ENCODE assay signal across 36 cellular contexts in the genomic region with DNA sequence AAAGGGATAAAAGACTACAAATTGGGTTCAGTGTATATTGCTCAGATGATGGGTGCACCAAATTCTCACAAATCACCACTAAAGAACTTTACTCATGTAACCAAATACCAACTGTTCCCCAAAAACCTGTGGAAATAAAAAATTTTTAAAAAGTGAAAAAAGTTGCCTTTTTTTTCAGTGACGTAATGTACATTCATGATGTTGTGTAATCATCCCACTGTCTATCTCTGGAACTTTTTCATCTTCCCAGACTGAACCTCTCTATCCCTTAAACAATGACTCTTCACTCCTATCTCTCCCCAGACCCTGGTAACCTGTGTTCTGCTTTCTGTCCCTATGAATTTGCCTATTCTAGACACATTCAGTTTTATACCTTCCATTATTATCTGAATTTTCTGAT. TPM values are rescaled to one million over a fixed set of nuclear protein-coding genes. Genes with fewer than 3 reads are reported as not detected.
"Had no signal": no experiment of that assay in that cellular context is flagged by ENCODE, and none has a peak within 500 bp of the region (broad histone marks: within the 10 kb centered on the region; RNA-seq: fewer than 3 reads in every experiment).

No MANE protein-coding gene starts in this region.

- H3K27ac ChIP-seq: adrenal gland, body of pancreas, brain microvascular endothelial cell, breast epithelium, VCaP had no signal

- H3K9me3 Mint-ChIP-seq: activated CD4-positive, alpha-beta memory T cell treated with anti-CD3 and anti-CD28 coated beads for 36 hours; activated CD4-positive, alpha-beta T cell treated with anti-CD3 and anti-CD28 coated beads, Interleukin-2, amount 10 ng/mL, durations not matched to agents 7 days and 5 days; activated CD8-positive, alpha-beta T cell treated with anti-CD3 and anti-CD28 coated beads for 36 hours; T-helper 2 cell treated with Interferon-gamma antibody and Interleukin-4, amounts not matched to agents 5 μg/mL and 100 μg/mL, for 36 hours had no signal

- H3K9me3 ChIP-seq: adrenal gland, body of pancreas, breast epithelium had no signal

- H3K4me3 ChIP-seq: adrenal gland, body of pancreas, breast epithelium had no signal

- H3K4me1 Mint-ChIP-seq: activated B cell treated with CpG ODN at 0.5 μM for 24 hours; activated CD4-positive, alpha-beta T cell treated with anti-CD3 and anti-CD28 coated beads, Interleukin-2, amount 10 ng/mL, durations not matched to agents 7 days and 5 days; activated naive CD8-positive, alpha-beta T cell treated with anti-CD3 and anti-CD28 coated beads for 36 hours; activated T-helper 17 cell treated with anti-CD3 and anti-CD28 coated beads, Interleukin-2, amount 50 U/mL, for 72 hours had no signal

- FAIRE-seq: astrocyte, TTC549 had no signal

- H3K4me1 ChIP-seq: adrenal gland, body of pancreas, breast epithelium had no signal

- H3K4me3 Mint-ChIP-seq: activated B cell treated with CpG ODN at 0.5 μM for 24 hours; activated CD4-positive, alpha-beta memory T cell treated with anti-CD3 and anti-CD28 coated beads for 36 hours; activated CD4-positive, alpha-beta T cell treated with anti-CD3 and anti-CD28 coated beads, Interleukin-2, amount 10 ng/mL, durations not matched to agents 7 days and 5 days; activated CD8-positive, alpha-beta T cell treated with anti-CD3 and anti-CD28 coated beads for 36 hours; activated naive CD4-positive, alpha-beta T cell treated with anti-CD3 and anti-CD28 coated beads for 36 hours; activated naive CD8-positive, alpha-beta T cell treated with anti-CD3 and anti-CD28 coated beads for 36 hours; activated T-cell treated with anti-CD3 and anti-CD28 coated beads, Interleukin-2, amount 50 U/mL, for 4 hours; activated T-cell treated with anti-CD3 and anti-CD28 coated beads, Interleukin-2, amount 50 U/mL, for 72 hours; activated T-helper 1 cell treated with anti-CD3 and anti-CD28 coated beads, Interleukin-12 subunit alpha, Interleukin-12 subunit beta, Interleukin-2, Interleukin-4 antibody, amounts not matched to agents 30 ng/mL and 10 ng/mL and 1 ng/mL, durations not matched to agents 14 hours and 24 hours and 36 hours; activated T-helper 17 cell treated with anti-CD3 and anti-CD28 coated beads, Interleukin-2, amount 50 U/mL, for 72 hours; T-helper 1 cell treated with Interleukin-12 subunit alpha and Interleukin-12 subunit beta and Interleukin-4 antibody, amounts not matched to agents 30 μg/mL and 1 μg/mL, for 36 hours; T-helper 2 cell treated with Interferon-gamma antibody and Interleukin-4, amounts not matched to agents 5 μg/mL and 100 μg/mL, for 36 hours had no signal

- ATAC-seq: activated CD8-positive, alpha-beta T cell treated with anti-CD3 and anti-CD28 coated beads for 36 hours; activated naive CD4-positive, alpha-beta T cell treated with anti-CD3 and anti-CD28 coated beads, Interleukin-2, amount 50 U/mL, for 72 hours; activated T-cell treated with anti-CD3 and anti-CD28 coated beads, Interleukin-2, amount 50 U/mL, for 4 hours; activated T-cell treated with anti-CD3 and anti-CD28 coated beads, Interleukin-2, amount 50 U/mL, for 72 hours; activated T-helper 17 cell treated with anti-CD3 and anti-CD28 coated beads, Interleukin-2, amount 50 U/mL, for 72 hours; body of pancreas had no signal

- H3K27ac Mint-ChIP-seq: activated B cell treated with CpG ODN at 0.5 μM for 24 hours; activated CD4-positive, alpha-beta memory T cell treated with anti-CD3 and anti-CD28 coated beads for 36 hours; activated CD4-positive, alpha-beta T cell treated with anti-CD3 and anti-CD28 coated beads, Interleukin-2, amount 10 ng/mL, durations not matched to agents 7 days and 5 days; activated CD8-positive, alpha-beta T cell treated with anti-CD3 and anti-CD28 coated beads for 36 hours; activated naive CD4-positive, alpha-beta T cell treated with anti-CD3 and anti-CD28 coated beads for 36 hours; activated naive CD4-positive, alpha-beta T cell treated with anti-CD3 and anti-CD28 coated beads, Interleukin-2, amount 50 U/mL, for 72 hours; activated naive CD8-positive, alpha-beta T cell treated with anti-CD3 and anti-CD28 coated beads for 36 hours; activated T-cell treated with anti-CD3 and anti-CD28 coated beads, Interleukin-2, amount 50 U/mL, for 72 hours; activated T-helper 1 cell treated with anti-CD3 and anti-CD28 coated beads, Interleukin-12 subunit alpha, Interleukin-12 subunit beta, Interleukin-2, Interleukin-4 antibody, amounts not matched to agents 30 ng/mL and 10 ng/mL and 1 ng/mL, durations not matched to agents 14 hours and 24 hours and 36 hours; activated T-helper 17 cell treated with anti-CD3 and anti-CD28 coated beads, Interleukin-2, amount 50 U/mL, for 72 hours; T-helper 1 cell treated with Interleukin-12 subunit alpha and Interleukin-12 subunit beta and Interleukin-4 antibody, amounts not matched to agents 30 μg/mL and 1 μg/mL, for 36 hours; T-helper 2 cell treated with Interferon-gamma antibody and Interleukin-4, amounts not matched to agents 5 μg/mL and 100 μg/mL, for 36 hours had no signal

- H3K36me3 ChIP-seq: adrenal gland, brain microvascular endothelial cell, breast epithelium had no signal

- DNase-seq: activated B cell treated with CpG ODN at 0.5 μM for 24 hours; activated CD4-positive, alpha-beta memory T cell treated with anti-CD3 and anti-CD28 coated beads for 36 hours; activated CD4-positive, alpha-beta T cell treated with anti-CD3 and anti-CD28 coated beads for 4 hours; activated CD4-positive, alpha-beta T cell treated with anti-CD3 and anti-CD28 coated beads, Interleukin-2, amount 10 ng/mL, durations not matched to agents 7 days and 5 days; activated CD4-positive, CD25-positive, alpha-beta regulatory T cell treated with anti-CD3 and anti-CD28 coated beads, Interleukin-2, amount 50 U/mL, for 72 hours; activated CD8-positive, alpha-beta memory T cell treated with anti-CD3 and anti-CD28 coated beads, Interleukin-2, amount 50 U/mL, for 4 hours; activated CD8-positive, alpha-beta T cell treated with anti-CD3 and anti-CD28 coated beads for 36 hours; activated effector memory CD4-positive, alpha-beta T cell treated with anti-CD3 and anti-CD28 coated beads, Interleukin-2, amount 50 U/mL, for 16 hours; activated gamma-delta T cell treated with Interleukin-2 at 50 U/mL for 16 hours; activated naive CD4-positive, alpha-beta T cell; activated naive CD4-positive, alpha-beta T cell treated with anti-CD3 and anti-CD28 coated beads for 36 hours; activated naive CD4-positive, alpha-beta T cell treated with anti-CD3 and anti-CD28 coated beads, Interleukin-2, amount 50 U/mL, for 16 hours; activated naive CD8-positive, alpha-beta T cell treated with anti-CD3 and anti-CD28 coated beads for 36 hours; activated T-cell treated with anti-CD3 and anti-CD28 coated beads for 4 hours; activated T-cell treated with anti-CD3 and anti-CD28 coated beads, Interleukin-2, amount 50 U/mL, for 1 hour; activated T-cell treated with anti-CD3 and anti-CD28 coated beads, Interleukin-2, amount 50 U/mL, for 4 hours; activated T-cell treated with anti-CD3 and anti-CD28 coated beads, Interleukin-2, amount 50 U/mL, for 72 hours; adrenal gland; amygdala; anterior cingulate cortex; body of pancreas; brain microvascular endothelial cell; central memory CD4-positive, alpha-beta T cell; T-helper 1 cell; T-helper 2 cell; T-helper 9 cell had no signal

- H3K36me3 Mint-ChIP-seq: activated CD4-positive, alpha-beta memory T cell treated with anti-CD3 and anti-CD28 coated beads for 36 hours; activated naive CD8-positive, alpha-beta T cell treated with anti-CD3 and anti-CD28 coated beads for 36 hours had no signal

- H3K27me3 ChIP-seq: adrenal gland, breast epithelium had no signal

RNA-seq across cellular contexts. Expression of a gene that starts 19.0 kb away (rescaled TPM):
- total RNA-seq: activated B cell treated with CpG ODN at 0.5 μM for 24 hours; activated CD4-positive, alpha-beta memory T cell treated with anti-CD3 and anti-CD28 coated beads for 36 hours; activated CD4-positive, alpha-beta T cell treated with anti-CD3 and anti-CD28 coated beads, Interleukin-2, amount 10 ng/mL, durations not matched to agents 7 days and 5 days; activated CD8-positive, alpha-beta memory T cell treated with anti-CD3 and anti-CD28 coated beads for 36 hours; activated CD8-positive, alpha-beta T cell treated with anti-CD3 and anti-CD28 coated beads for 36 hours; activated naive CD4-positive, alpha-beta T cell treated with anti-CD3 and anti-CD28 coated beads for 36 hours; activated naive CD4-positive, alpha-beta T cell treated with anti-CD3 and anti-CD28 coated beads, Interleukin-2, amount 50 U/mL, for 72 hours; activated naive CD8-positive, alpha-beta T cell treated with anti-CD3 and anti-CD28 coated beads for 36 hours; activated T-cell treated with anti-CD3 and anti-CD28 coated beads, Interleukin-2, amount 50 U/mL, for 4 hours; activated T-cell treated with anti-CD3 and anti-CD28 coated beads, Interleukin-2, amount 50 U/mL, for 72 hours; activated T-helper 1 cell treated with anti-CD3 and anti-CD28 coated beads, Interleukin-12 subunit alpha, Interleukin-12 subunit beta, Interleukin-2, Interleukin-4 antibody, amounts not matched to agents 30 ng/mL and 10 ng/mL and 1 ng/mL, durations not matched to agents 14 hours and 24 hours and 36 hours; activated T-helper 17 cell treated with anti-CD3 and anti-CD28 coated beads, Interleukin-2, amount 50 U/mL, for 72 hours; astrocyte had no signal
